10 cellular contexts compared by ENCODE assay signal in genomic region chr18:72543362-72544055, GRCh38. TPM values are rescaled to one million over a fixed set of nuclear protein-coding genes. Genes with fewer than 3 reads are reported as not detected.
DNase-seq lines count a peak whose midpoint lies in the region; ATAC-seq and TF ChIP-seq lines count a peak whose summit lies in the region.
"Had no signal": no experiment of that assay in that cellular context is flagged by ENCODE, and none has a peak within 500 bp of the region (broad histone marks: within the 10 kb centered on the region; RNA-seq: fewer than 3 reads in every experiment).

No MANE protein-coding gene starts in this region.

- H3K27ac ChIP-seq in dorsolateral prefrontal cortex (peak overlapping the region in 41 of 59 donors; percentile 2 to 74 (median 51)), neuronal stem cell (replicated peaks; ENCODE audit: low read length) (no peak overlapping the region)

- no peak overlapping the region for H2BK12ac ChIP-seq in neuronal stem cell (ENCODE audit: low read length)

- H3K4me3 ChIP-seq in dorsolateral prefrontal cortex (peak overlapping the region; percentile 18 to 77 (median 60)), neuronal stem cell (ENCODE audit: low read length in 2 of 2) (peak overlapping the region in 1 of 2 donors; percentile 78)

- H3K14ac ChIP-seq in neuronal stem cell (ENCODE audit: low read length): peak overlapping the region; percentile 49

- intact Hi-C loops in dorsolateral prefrontal cortex (cut with DNase I): loop anchor here (5.0 to 10.0 kb wide), 4 partner anchors 89 to 1761 kb away; no protein-coding TSS in a partner anchor

- no peaks in the 10 kb centered on the region for H3K9me3 ChIP-seq in neuronal stem cell (replicated peaks in 1 of 2; ENCODE audit: control insufficient read depth in 2 of 2, insufficient read depth in 1 of 2, low read depth in 1 of 2, low read length in 2 of 2)

- peak overlapping the region; percentile 22 for H3K18ac ChIP-seq in neuronal stem cell (ENCODE audit: low read length)

- peaks cover 0 to 10% of the 10 kb centered on the region in 2 donors for H3K4me1 ChIP-seq in neuronal stem cell (ENCODE audit: control insufficient read depth in 2 of 2, insufficient read depth in 1 of 2, low read depth in 1 of 2, low read length in 2 of 2)

- H2BK5ac ChIP-seq in neuronal stem cell (ENCODE audit: low read length): no peak overlapping the region

- H3K79me1 ChIP-seq in neuronal stem cell (ENCODE audit: low read depth, low read length): no peaks in the 10 kb centered on the region

- H3K4ac ChIP-seq in neuronal stem cell (ENCODE audit: low read length): no peak overlapping the region

- H3K36me3 ChIP-seq in neuronal stem cell (replicated peaks in 1 of 2; ENCODE audit: control insufficient read depth in 2 of 2, insufficient read depth in 2 of 2, low read length in 2 of 2): no peaks in the 10 kb centered on the region

- no peak overlapping the region for H2AK5ac ChIP-seq in neuronal stem cell (ENCODE audit: low read depth, low read length)

- ATAC-seq in esophagus mucosa: no peak

- H4K8ac ChIP-seq in neuronal stem cell (ENCODE audit: low read depth, low read length): no peak overlapping the region

- no peak overlapping the region for H2BK120ac ChIP-seq in neuronal stem cell (ENCODE audit: low read depth, low read length)

- no CpG with 5 or more reads among the region's 73 CpGs for WGBS in neuronal stem cell (ENCODE audit: extremely low coverage in 2 of 2, insufficient read length in 2 of 2, insufficient replicate concordance in 1 of 2), 2 donors

- peak overlapping the region; percentile 88 for H3K4me2 ChIP-seq in neuronal stem cell (ENCODE audit: insufficient read depth, low read length, poor library complexity, severe bottlenecking)

- no peak overlapping the region for H2BK15ac ChIP-seq in neuronal stem cell (ENCODE audit: low read length)

- peak overlapping the region; percentile 78 for H2AFZ ChIP-seq in neuronal stem cell (ENCODE audit: low read length)

- H3K23ac ChIP-seq in neuronal stem cell (ENCODE audit: low read depth, low read length, poor library complexity): peak overlapping the region; percentile 16

- DNase-seq in DMS53 (lab: John Stamatoyannopoulos, UW) (peak; percentile 86), NCI-H146 treated with DMSO at 0.1 percent for 48 hours (lab: John Stamatoyannopoulos, UW; ENCODE audit: unreplicated experiment) (peak; percentile 62), dorsolateral prefrontal cortex (peak in 4 of 10 donors; percentile 14 to 50 (median 42)), neuronal stem cell (ENCODE audit: low spot score) (peak; percentile 20), GDM1 (lab: John Stamatoyannopoulos, UW) (no peak), AML-193 (lab: John Stamatoyannopoulos, UW) (no peak), NCI-H524 (lab: John Stamatoyannopoulos, UW) (no peak)
- DNase-seq: activated CD4-positive, CD25-positive, alpha-beta regulatory T cell had no signal

- peak overlapping the region; percentile 38 for H3K9ac ChIP-seq in neuronal stem cell (ENCODE audit: low read depth, low read length, poor library complexity)

- H3K27me3 ChIP-seq in dorsolateral prefrontal cortex: peaks cover 0 to 27% (median 7%) of the 10 kb centered on the region in 45 donors
- peaks cover 15 to 43% (median 34%) of the 10 kb centered on the region in 3 experiments for H3K27me3 ChIP-seq in neuronal stem cell (ENCODE audit: control insufficient read depth in 3 of 3, insufficient read depth in 3 of 3, low read depth in 1 of 3, low read length in 3 of 3)

- H4K91ac ChIP-seq in neuronal stem cell (ENCODE audit: low read depth, low read length, poor library complexity): no peak overlapping the region

- no peak for TF ChIP-seq CTCF in dorsolateral prefrontal cortex (IDR thresholded peaks at IDR 0.05 in 54 of 56, conservative IDR thresholded peaks at IDR 0.05 in 2 of 56; ENCODE audit: low read depth in 1 of 56, partially characterized antibody in 56 of 56)

RNA-seq across cellular contexts. Expression of gene CBLN2, which starts 0.6 kb away (rescaled TPM):
- 100 to 1,000 TPM in 79 of 120 experiments, 10 to 100 TPM in 41; 30.3 to 196 (median 107) TPM for total RNA-seq in dorsolateral prefrontal cortex
- not detected for polyA plus RNA-seq in neuronal stem cell (2013, experiment 1 of 2)
- polyA plus RNA-seq in neuronal stem cell (2013, experiment 2 of 2): 0.01 TPM
- not detected for total RNA-seq in esophagus mucosa
- total RNA-seq: bronchial epithelial cell had no signal

Comparison
In these comparisons a context has a peak if more than half of its experiments do, and no peak if none do; other contexts are left out.
1. DNase-seq: peak in DMS53 (single experiment), NCI-H146 treated with DMSO at 0.1 percent for 48 hours (single experiment) and neuronal stem cell (single experiment); none in GDM1 (single experiment), AML-193 (0 of 2) and NCI-H524 (0 of 2).
2. RNA of gene CBLN2, which starts 0.6 kb away (total RNA-seq): 30.3 to 196 TPM in dorsolateral prefrontal cortex; not detected in esophagus mucosa (single experiment); every median in the first group is over 10 times any median in the second.